In genomic region chr16:87297918-87298631, GRCh38 we compare ENCODE assay signal across 8 cellular contexts. TPM values are rescaled to one million over a fixed set of nuclear protein-coding genes. Genes with fewer than 3 reads are reported as not detected.
A peak's percentile ranks its signal among the peaks of the same experiment; 100 is the strongest.
DNase-seq lines count a peak whose midpoint lies in the region; TF ChIP-seq lines count a peak whose summit lies in the region.

No MANE protein-coding gene starts in this region.

- no peaks in the 10 kb centered on the region for H3K27me3 ChIP-seq in SU-DHL-6 (ENCODE audit: low read length)

- no peak overlapping the region for H3K27ac ChIP-seq in SU-DHL-6 (ENCODE audit: low read depth, low read length)

- H3K4me3 ChIP-seq in SU-DHL-6 (ENCODE audit: insufficient read depth, low read length, poor library complexity, severe bottlenecking) (no peak overlapping the region), choroid plexus epithelial cell (ENCODE audit: low read depth, low read length) (no peak overlapping the region)

- no peak overlapping the region for H3K4me2 ChIP-seq in SU-DHL-6 (ENCODE audit: low read depth, low read length, poor library complexity, severe bottlenecking)

- no peaks in the 10 kb centered on the region for H3F3A ChIP-seq in SU-DHL-6 (ENCODE audit: insufficient read depth)

- peak; percentile 50 for TF ChIP-seq CTCF in SU-DHL-6 (IDR thresholded peaks at IDR 0.05; ENCODE audit: insufficient read depth, low read length, poor library complexity, severe bottlenecking)
- TF ChIP-seq CTCF in choroid plexus epithelial cell (conservative IDR thresholded peaks at IDR 0.05; ENCODE audit: low read depth, low read length) = peak; percentile 83

- H3K9ac ChIP-seq in SU-DHL-6 (ENCODE audit: low read length) = no peak overlapping the region

- H3K36me3 ChIP-seq in SU-DHL-6 (ENCODE audit: low read length) = no peaks in the 10 kb centered on the region

- no peaks in the 10 kb centered on the region for H3K9me2 ChIP-seq in SU-DHL-6 (replicated peaks; ENCODE audit: insufficient read depth, low read length)

- H2AFZ ChIP-seq in SU-DHL-6 (ENCODE audit: low read depth, low read length, severe bottlenecking) = no peak overlapping the region

- H3K79me2 ChIP-seq in SU-DHL-6 (ENCODE audit: insufficient read depth, low read length) = no peaks in the 10 kb centered on the region

- DNase-seq in SHP77 (lab: John Stamatoyannopoulos, UW) (peak; percentile 43 to 56), SHP77 treated with DMSO at 0.1 percent for 48 hours (lab: John Stamatoyannopoulos, UW) (no peak), choroid plexus epithelial cell (ENCODE audit: low read depth) (peak; percentile 50), mesenteric fat pad (ENCODE audit: low spot score) (peak; percentile 86), islet precursor cell (no peak), NCI-H187 (lab: John Stamatoyannopoulos, UW) (no peak)
- no peak for DNase-seq in activated CD4-positive, CD25-positive, alpha-beta regulatory T cell (lab: John Stamatoyannopoulos, UW)

- H3K9me3 ChIP-seq in SU-DHL-6 (ENCODE audit: insufficient read depth, low read length) = no peaks in the 10 kb centered on the region

- no peaks in the 10 kb centered on the region for H4K20me1 ChIP-seq in SU-DHL-6 (ENCODE audit: low read depth, low read length)

RNA-seq across cellular contexts. Expression of gene C16orf95, which starts 19.1 kb away (rescaled TPM):
- 5.3 TPM for total RNA-seq in mesenteric fat pad

Comparison
In these comparisons a context has a peak if more than half of its experiments do, and no peak if none do; other contexts are left out.
1. DNase-seq: peak in SHP77 (2 of 2), choroid plexus epithelial cell (single experiment) and mesenteric fat pad (single experiment); none in SHP77 treated with DMSO at 0.1 percent for 48 hours (single experiment), activated CD4-positive, CD25-positive, alpha-beta regulatory T cell (0 of 4), islet precursor cell (single experiment) and NCI-H187 (0 of 2).